ENCODE assay signal across 18 cellular contexts in the genomic region with DNA sequence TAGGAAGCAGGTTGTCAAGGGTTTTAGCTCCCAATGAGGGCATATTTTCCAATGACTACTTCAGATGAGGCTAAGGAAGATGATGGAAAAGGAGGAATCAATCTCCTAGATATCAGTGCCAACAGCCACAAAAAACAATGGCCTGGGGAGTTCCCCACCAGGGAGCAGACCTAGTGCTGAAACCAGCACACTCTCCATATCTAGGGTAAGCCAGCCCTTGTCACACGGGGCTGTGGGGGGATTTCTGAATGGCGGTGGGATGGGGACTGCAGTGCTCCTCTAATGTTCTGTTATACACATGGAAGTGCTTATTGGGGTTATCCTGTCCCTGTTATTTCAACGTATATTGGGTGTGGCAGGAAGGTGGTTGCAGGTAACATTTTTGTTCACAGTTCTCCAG. TPM values are rescaled to one million over a fixed set of nuclear protein-coding genes. Genes with fewer than 3 reads are reported as not detected.
DNase-seq lines count a peak whose midpoint lies in the region; ATAC-seq, FAIRE-seq and TF ChIP-seq lines count a peak whose summit lies in the region.
"Had no signal": no experiment of that assay in that cellular context is flagged by ENCODE, and none has a peak within 500 bp of the region (broad histone marks: within the 10 kb centered on the region; RNA-seq: fewer than 3 reads in every experiment).

No MANE protein-coding gene starts in this region.

- peaks cover 99% of the 10 kb centered on the region for H3K79me2 ChIP-seq in GM12878 (ENCODE audit: control insufficient read depth, insufficient read depth, low read length)

- H3K9ac ChIP-seq in GM12878 (ENCODE audit: control insufficient read depth, insufficient read depth, low read length), result no peak overlapping the region
- H3K9ac ChIP-seq: parathyroid adenoma had no signal

- H3K27me3 ChIP-seq in GM12878 (replicated peaks in 1 of 2; ENCODE audit: control insufficient read depth in 2 of 2, insufficient read depth in 2 of 2, low read length in 1 of 2) (no peaks in the 10 kb centered on the region), ascending aorta (no peaks in the 10 kb centered on the region)
- H3K27me3 ChIP-seq: BE2C had no signal

- DNase-seq in CD14-positive monocyte (ENCODE audit: low spot score) (no peak), GM18507 (ENCODE audit: extremely low spot score, insufficient read length, low read depth) (no peak), GM12878 (ENCODE audit: low read depth, low spot score) (no peak), natural killer cell (no peak), DMS 273 (lab: John Stamatoyannopoulos, UW; ENCODE audit: unreplicated experiment) (no peak), kidney glomerular epithelial cell (lab: John Stamatoyannopoulos, UW) (no peak), NCI-H187 treated with DMSO at 0.1 percent for 48 hours (lab: John Stamatoyannopoulos, UW) (no peak), ascending aorta (ENCODE audit: low spot score in 2 of 2) (no peak)
- DNase-seq: BE2C; Karpas-422; NCI-H146; NCI-H510A; OCI-M1; stimulated activated CD4-positive, alpha-beta T cell treated with anti-CD3 and anti-CD28 coated beads, Interleukin-12 subunit alpha, Interleukin-12 subunit beta, amount 100 ng/mL, for 4 hours had no signal

- H3K4me1 ChIP-seq in GM12878 (ENCODE audit: control insufficient read depth, insufficient read depth, low read length) (peaks cover 48% of the 10 kb centered on the region), ascending aorta (peaks cover 3 to 68% of the 10 kb centered on the region in 2 donors)

- no TSS peak for BruUV-seq in GM12878 (replicated peaks; lab: Mats Ljungman, UMichigan)

- peaks cover 8 to 13% of the 10 kb centered on the region in 2 donors for H3K36me3 Mint-ChIP-seq in CD14-positive monocyte
- no peaks in the 10 kb centered on the region for H3K36me3 Mint-ChIP-seq in natural killer cell

- SMC1A ChIA-PET in GM12878 (lab: Charles Lee; ENCODE audit: uncharacterized antibody, unreplicated experiment), result interaction anchor here (1.4 to 2.6 kb wide), 5 partner anchors 8 to 45 kb away, joined by 3 to 20 read pairs (median 7); no protein-coding TSS in a partner anchor

- FAIRE-seq in GM18507 (lab: Jason Lieb, UNC) (peak; percentile 12), GM12878 (lab: Jason Lieb, UNC) (no peak)

- H3K27me3 Mint-ChIP-seq in CD14-positive monocyte (ENCODE audit: low read depth in 3 of 3) (no peaks in the 10 kb centered on the region), natural killer cell (ENCODE audit: low read depth in 2 of 2) (no peaks in the 10 kb centered on the region)

- H3K9me3 Mint-ChIP-seq in CD14-positive monocyte, result no peaks in the 10 kb centered on the region
- H3K9me3 Mint-ChIP-seq in natural killer cell, result no peaks in the 10 kb centered on the region

- POLR2A ChIA-PET in GM12878 (lab: Charles Lee), result interaction anchor here (1.5 to 3.6 kb wide), 3 partner anchors 10 to 20 kb away, joined by 4 to 16 read pairs (median 7); no protein-coding TSS in a partner anchor

- no peak for TF ChIP-seq POLR2A in GM12878 (IDR thresholded peaks at IDR 0.05; ENCODE audit: low read depth, low read length)

- H3K4me2 ChIP-seq in GM12878 (ENCODE audit: control insufficient read depth, insufficient read depth), result peak overlapping the region; percentile 30

- H3K36me3 ChIP-seq in GM12878 (ENCODE audit: control insufficient read depth in 2 of 2, insufficient read depth in 2 of 2, low read length in 1 of 2), result peaks cover 0 to 5% of the 10 kb centered on the region in 2 experiments; a peak in 2 of 4 replicates
- H3K36me3 ChIP-seq in ascending aorta, result no peaks in the 10 kb centered on the region
- H3K36me3 ChIP-seq: BE2C, thoracic aorta had no signal

- peak overlapping the region; percentile 43 to 83 (median 63) for H3K27ac Mint-ChIP-seq in CD14-positive monocyte
- peak overlapping the region; percentile 86 to 93 for H3K27ac Mint-ChIP-seq in natural killer cell

- H3K27ac ChIP-seq in GM12878 (ENCODE audit: control insufficient read depth, insufficient read depth) (peak overlapping the region; percentile 26; the same call in 1 of the 2 replicates), ascending aorta (no peak overlapping the region)
- H3K27ac ChIP-seq: parathyroid adenoma, thoracic aorta, VCaP had no signal

- ATAC-seq in GM12878 (peak; percentile 13), natural killer cell (peak in 2 of 3 donors; percentile 11 to 24)
- ATAC-seq: SK-N-SH treated with all-trans-retinoic acid at 6 μM for 48 hours had no signal

- TF ChIP-seq CTCF in CD14-positive monocyte (IDR thresholded peaks at IDR 0.05) (no peak), GM12878 (IDR thresholded peaks at IDR 0.05 in 2 of 3, conservative IDR thresholded peaks at IDR 0.05 in 1 of 3; ENCODE audit: control insufficient read depth in 2 of 3, extremely low read depth in 1 of 3, insufficient read depth in 1 of 3, low read depth in 3 of 3, low read length in 3 of 3) (no peak), natural killer cell (IDR thresholded peaks at IDR 0.05) (no peak), ascending aorta (IDR thresholded peaks at IDR 0.05) (no peak)

- H3K9me3 ChIP-seq in GM12878 (replicated peaks; ENCODE audit: control insufficient read depth, insufficient read depth, low read length) (no peaks in the 10 kb centered on the region; the same call in 1 of the 3 replicates), ascending aorta (no peaks in the 10 kb centered on the region)
- H3K9me3 ChIP-seq: BE2C, thoracic aorta had no signal

- no peak for TF ChIP-seq EP300 in GM12878 (IDR thresholded peaks at IDR 0.05; ENCODE audit: borderline replicate concordance in 1 of 2, control insufficient read depth in 1 of 2, low read depth in 2 of 2, low read length in 2 of 2)

- no peak for TF ChIP-seq RAD21 in GM12878 (IDR thresholded peaks at IDR 0.05; ENCODE audit: insufficient read depth, low read depth, low read length)

- H2AFZ ChIP-seq in GM12878 (ENCODE audit: control insufficient read depth, low read depth, low read length), result no peak overlapping the region
- H2AFZ ChIP-seq: parathyroid adenoma had no signal

- peaks cover 5% of the 10 kb centered on the region; the same call in 1 of the 2 replicates for H4K20me1 ChIP-seq in GM12878 (ENCODE audit: control insufficient read depth, insufficient read depth)

- H3K4me3 Mint-ChIP-seq in CD14-positive monocyte (no peak overlapping the region), natural killer cell (peak overlapping the region; percentile 47)

- intact Hi-C loops in CD14-positive monocyte (cut with micrococcal nuclease) (no loop called here), GM12878 (cut with micrococcal nuclease; ENCODE audit: unreplicated experiment) (no loop called here), natural killer cell (cut with micrococcal nuclease) (no loop called here), ascending aorta (cut with DNase I) (no loop called here)

- RAD21 ChIA-PET in GM12878 (lab: Charles Lee; ENCODE audit: unreplicated experiment), result interaction anchor here (0.8 to 1.9 kb wide), 5 partner anchors 11 to 117 kb away, joined by 3 to 8 read pairs (median 4); a partner anchor contains a TSS

- peaks cover 64% of the 10 kb centered on the region for H3K4me1 Mint-ChIP-seq in CD14-positive monocyte
- H3K4me1 Mint-ChIP-seq in natural killer cell, result peaks cover 80 to 88% of the 10 kb centered on the region in 2 donors

- H3K4me3 ChIP-seq in GM12878 (no peak overlapping the region), ascending aorta (no peak overlapping the region)
- H3K4me3 ChIP-seq: thoracic aorta had no signal

- WGBS in GM12878 (ENCODE audit: insufficient coverage, insufficient replicate concordance, low lambda C conversion rate, missing lambda C conversion rate), result 32% methylated on average over 3 of the region's 3 CpGs

- CTCF ChIA-PET in GM12878 (lab: Yijun Ruan, JAX), result interaction anchor here (0.8 to 2.5 kb wide), 4 partner anchors 9 to 33 kb away, joined by 3 to 12 read pairs (median 5); no protein-coding TSS in a partner anchor

- in situ Hi-C loops in GM12878 (cut with MboI), result no loop called here

TF ChIP-seq in GM12878, 131 proteins besides CTCF, POLR2A, EP300 and RAD21:
- TF ChIP-seq TARDBP (IDR thresholded peaks at IDR 0.05; ENCODE audit: borderline replicate concordance) (no peak), RFX5 (IDR thresholded peaks at IDR 0.05; ENCODE audit: low read depth, low read length) (no peak), NR2C2 (IDR thresholded peaks at IDR 0.05; ENCODE audit: borderline replicate concordance, control insufficient read depth, insufficient read length, low read depth) (no peak), YY1 (IDR thresholded peaks at IDR 0.05; ENCODE audit: low read depth, low read length) (0 out of 2 replicates have a peak, but pooled peaks have one; percentile 23), SUPT20H (IDR thresholded peaks at IDR 0.05; ENCODE audit: borderline replicate concordance, control insufficient read depth, low read depth, low read length) (no peak), CBX5 (IDR thresholded peaks at IDR 0.05; ENCODE audit: low read depth) (no peak)

RNA-seq across cellular contexts. Expression of a gene that starts 18.5 kb away (rescaled TPM):
- polyA plus RNA-seq in CD14-positive monocyte (10 to 100 TPM; 28.3 to 31.0 TPM), GM12878 (2011; rRNA removed) (59.2 and 68.1 TPM in 2 replicates), GM12878 (2014; fragmentation: Illumina TruSeq; extraction: Trizol) (27.8 and 36.2 TPM in 2 replicates), GM12878 (2014; fragmentation: Nextera tagmentation; extraction: Ambion mirVana) (1 to 10 TPM; 6.8 to 7.6 TPM), GM12878 (2014; rRNA removed) (20.7 and 21.5 TPM in 2 replicates), GM12878 (2016; fragmentation: Nextera tagmentation; extraction: Ambion mirVana) (10 to 100 TPM; 15.0 to 15.6 TPM)
- total RNA-seq in GM12878 (2013; cell fraction: nucleolus; rRNA removed), result 161 and 173 TPM in 2 replicates
- total RNA-seq in GM12878 (2014; rRNA removed) (19.0 and 23.7 TPM in 2 replicates), GM12878 (2014; rRNA removed; fragmentation: Illumina TruSeq; extraction: Trizol) (19.2 and 19.7 TPM in 2 replicates), GM12878 (2021) (20.4 and 22.1 TPM in 2 replicates), natural killer cell (100 to 1,000 TPM; 155 to 178 (median 161) TPM), ascending aorta (31.4 TPM)
- 20.9 TPM for polyA plus RNA-seq in GM12878 (2011; ENCODE audit: low read depth)
- polyA plus RNA-seq in GM12878 (2011; cell fraction: cytosol; rRNA removed), result 34.2 and 34.6 TPM in 2 replicates
- 53.3 and 68.6 TPM in 2 replicates for polyA plus RNA-seq in GM12878 (2011; cell fraction: nucleus; rRNA removed)
- 18.8 and 25.4 TPM in 2 replicates for polyA plus RNA-seq in GM12878 (2012)
- 90.9 and 130 TPM in 2 replicates for polyA minus RNA-seq in GM12878 (2011; rRNA and poly(A)+ RNA removed)
- polyA minus RNA-seq in GM12878 (2011; cell fraction: cytosol; rRNA and poly(A)+ RNA removed), result 15.6 and 24.0 TPM in 2 replicates
- polyA minus RNA-seq in GM12878 (2011; cell fraction: nucleus; rRNA and poly(A)+ RNA removed), result 66.1 and 97.8 TPM in 2 replicates
